In the genomic region with DNA sequence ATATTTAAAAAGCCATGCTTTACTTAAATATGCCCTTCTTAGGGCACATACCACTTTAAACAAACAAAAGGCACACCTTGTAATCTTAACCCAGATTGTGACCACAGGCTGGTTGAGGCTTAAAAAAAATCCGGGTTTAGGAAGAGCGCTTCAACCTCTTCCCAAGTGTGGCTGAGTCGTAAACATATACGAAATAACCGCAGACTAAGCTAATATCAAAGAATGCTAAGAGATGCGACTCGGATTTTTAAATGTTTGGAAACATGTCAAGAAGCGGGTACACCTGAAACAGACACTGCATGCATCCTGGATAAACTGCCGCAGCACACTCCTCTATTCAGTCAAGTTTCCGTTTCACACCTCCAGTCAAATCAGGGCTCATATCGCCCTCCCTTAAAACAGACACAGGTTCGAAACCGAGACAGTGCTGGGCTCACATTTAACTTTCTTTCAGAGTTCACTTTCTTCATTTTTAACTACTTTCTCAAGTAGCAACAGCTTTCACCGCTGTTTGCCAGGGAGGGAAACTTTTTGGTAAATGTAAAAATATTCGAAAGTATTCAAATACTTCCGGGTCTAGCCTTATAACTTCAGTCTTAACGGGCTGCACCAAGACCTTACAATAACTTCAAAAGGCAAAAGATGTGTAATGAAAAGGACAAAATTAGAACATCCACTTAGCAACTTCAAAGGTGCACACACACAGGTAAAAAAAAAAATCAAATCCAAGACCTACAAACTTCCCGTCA, we compare ENCODE assay signal across 8 cellular contexts. TPM values are rescaled to one million over a fixed set of nuclear protein-coding genes. Genes with fewer than 3 reads are reported as not detected.
DNase-seq lines count a peak whose midpoint lies in the region; ATAC-seq, FAIRE-seq and TF ChIP-seq lines count a peak whose summit lies in the region.

No MANE protein-coding gene starts in this region.

- DNase-seq in heart left ventricle (no peak), Right ventricle myocardium inferior (ENCODE audit: missing footprints) (no peak), NCI-H69 (lab: John Stamatoyannopoulos, UW) (peak; percentile 77), kidney (no peak), NCI-H2081 treated with DMSO at 0.1 percent for 48 hours (lab: John Stamatoyannopoulos, UW) (no peak)
- DNase-seq in activated naive CD8-positive, alpha-beta T cell treated with anti-CD3 and anti-CD28 coated beads, Interleukin-2, amount 50 U/mL, for 16 hours (ENCODE audit: low read depth, low spot score) = peak; percentile 29
- peak; percentile 30 to 41 for DNase-seq in stimulated activated CD4-positive, alpha-beta T cell treated with anti-CD3 and anti-CD28 coated beads, Interleukin-4, amount 100 ng/mL, for 48 hours (ENCODE audit: low read depth in 2 of 2)

- intact Hi-C loops in heart left ventricle (cut with DNase I) = loop anchor here in 3 of 10 donors (5.0 kb wide), 2 partner anchors 111 to 239 kb away; no protein-coding TSS in a partner anchor
- intact Hi-C loops in Right ventricle myocardium inferior (cut with DNase I) = loop anchor here (5.0 kb wide), 2 partner anchors 41 to 106 kb away; partner anchors contain the start of genes KDM1B and TPMT
- intact Hi-C loops in kidney (cut with DNase I) = no loop called here

- H3K36me3 ChIP-seq in heart left ventricle = peaks cover 0 to 17% (median under 1%) of the 10 kb centered on the region in 9 donors
- no peaks in the 10 kb centered on the region for H3K36me3 ChIP-seq in kidney (ENCODE audit: control insufficient read depth in 1 of 2, insufficient read depth in 2 of 2, low read length in 2 of 2)

- H3K9me3 ChIP-seq in heart left ventricle (no peaks in the 10 kb centered on the region), kidney (ENCODE audit: control insufficient read depth in 1 of 2, low read length in 2 of 2) (no peaks in the 10 kb centered on the region)

- TF ChIP-seq POLR2A in heart left ventricle (IDR thresholded peaks at IDR 0.05) = no peak

- 8 to 17% (median 10%) methylated on average over 18 of the region's 18 CpGs for WGBS in heart left ventricle, 4 donors

- TF ChIP-seq CTCF in heart left ventricle (IDR thresholded peaks at IDR 0.05) = no peak
- TF ChIP-seq CTCF in kidney (IDR thresholded peaks at IDR 0.05; ENCODE audit: borderline replicate concordance, extremely low read depth, insufficient read depth) = no peak

- H3K27me3 ChIP-seq in heart left ventricle = no peaks in the 10 kb centered on the region

- H3K4me3 ChIP-seq in heart left ventricle = peak overlapping the region; percentile 43 to 99 (median 92)
- H3K4me3 ChIP-seq in kidney (ENCODE audit: low read length in 2 of 2) = peak overlapping the region; percentile 89 to 91

- FAIRE-seq in kidney (lab: Jason Lieb, UNC) = no peak

- H3K4me1 ChIP-seq in heart left ventricle (peaks cover 0 to 47% (median 32%) of the 10 kb centered on the region in 12 donors), kidney (ENCODE audit: control insufficient read depth in 1 of 2, insufficient read depth in 1 of 2, low read depth in 1 of 2, low read length in 2 of 2) (peaks cover 3 to 9% of the 10 kb centered on the region in 2 donors)

- H3K9ac ChIP-seq in kidney (ENCODE audit: low read length in 2 of 2) = peak overlapping the region; percentile 71 to 83

- ATAC-seq in heart left ventricle (no peak), Right ventricle myocardium inferior (no peak), HG02798 (IDR thresholded peaks at IDR 0.05; ENCODE audit: poor library complexity, unreplicated experiment) (peak; percentile 67)

- H3K27ac ChIP-seq in heart left ventricle (peak overlapping the region in 8 of 12 donors; percentile 93 to 100 (median 96)), kidney (ENCODE audit: low read depth in 2 of 2, low read length in 2 of 2) (no peak overlapping the region)

RNA-seq across cellular contexts. Expression of gene DEK, which starts 1.3 kb away (rescaled TPM):
- total RNA-seq in heart left ventricle (10 to 100 TPM; 41.3 to 83.0 (median 64.7) TPM), Right ventricle myocardium inferior (68.6 TPM), kidney (67.2 TPM)
- polyA plus RNA-seq in heart left ventricle (10 to 100 TPM; 20.9 to 47.2 TPM), kidney (ENCODE audit: insufficient read depth, low read depth, low replicate concordance) (23.7 TPM)

Comparison
In these comparisons a context has a peak if more than half of its experiments do, and no peak if none do; other contexts are left out.
1. DNase-seq: peak in NCI-H69 (single experiment), activated naive CD8-positive, alpha-beta T cell treated with anti-CD3 and anti-CD28 coated beads, Interleukin-2, amount 50 U/mL, for 16 hours (single experiment) and stimulated activated CD4-positive, alpha-beta T cell treated with anti-CD3 and anti-CD28 coated beads, Interleukin-4, amount 100 ng/mL, for 48 hours (2 of 2); none in heart left ventricle (0 of 5), Right ventricle myocardium inferior (single experiment), kidney (single experiment) and NCI-H2081 treated with DMSO at 0.1 percent for 48 hours (single experiment).
2. H3K27ac ChIP-seq: peak in heart left ventricle (8 of 12); none in kidney (0 of 2).